Comparison of ENCODE assay signal across 1 cellular context in genomic region chr20:36086767-36087166, GRCh38.
TF ChIP-seq lines count a peak whose summit lies in the region.

No MANE protein-coding gene starts in this region.

TF ChIP-seq in K562, 482 proteins besides CTCF, POLR2A, EP300 and RAD21 (continued from another document and continues in another):
- TF ChIP-seq ZNF518B (CRISPR knock-in tag; IDR thresholded peaks at IDR 0.05) (no peak), CREM (IDR thresholded peaks at IDR 0.05; ENCODE audit: low read depth) (peak; percentile 47; the same call in 1 of the 2 replicates), BCOR (IDR thresholded peaks at IDR 0.05) (no peak), TCF15 (CRISPR knock-in tag; IDR thresholded peaks at IDR 0.05) (no peak), CREB3 (tag; conservative IDR thresholded peaks at IDR 0.05; ENCODE audit: low read depth) (no peak), TCF7 (IDR thresholded peaks at IDR 0.05; ENCODE audit: borderline replicate concordance) (no peak), ZEB2 (IDR thresholded peaks at IDR 0.05) (peak; percentile 58; the same call in 1 of the 2 replicates), MBD1 (CRISPR knock-in tag; IDR thresholded peaks at IDR 0.05) (no peak), CBX1 (IDR thresholded peaks at IDR 0.05; ENCODE audit: low read depth) (no peak), BMI1 (IDR thresholded peaks at IDR 0.05; ENCODE audit: low read length) (no peak), HOXB6 (CRISPR knock-in tag; IDR thresholded peaks at IDR 0.05; ENCODE audit: borderline replicate concordance) (no peak), CXXC5 (CRISPR knock-in tag; IDR thresholded peaks at IDR 0.05) (no peak), RFX5 (IDR thresholded peaks at IDR 0.05; ENCODE audit: low read depth, low read length) (no peak), PHTF2 (CRISPR knock-in tag; IDR thresholded peaks at IDR 0.05) (no peak), CREBBP (IDR thresholded peaks at IDR 0.05; ENCODE audit: low read depth, low read length) (no peak), DACH1 (IDR thresholded peaks at IDR 0.05; ENCODE audit: partially characterized antibody) (no peak), KLF16 (IDR thresholded peaks at IDR 0.05) (no peak; the same call in 1 of the 2 replicates), ZFP36 (IDR thresholded peaks at IDR 0.05; ENCODE audit: low read depth, low read length, partially characterized antibody) (peak; percentile 31), ZNF668 (CRISPR knock-in tag; IDR thresholded peaks at IDR 0.05) (no peak), COPS2 (conservative IDR thresholded peaks at IDR 0.05) (no peak), EZH2 (IDR thresholded peaks at IDR 0.05; ENCODE audit: borderline replicate concordance, low read depth, low read length) (no peak), ZNF165 (CRISPR knock-in tag; IDR thresholded peaks at IDR 0.05; ENCODE audit: borderline replicate concordance) (no peak), CTBP1 (IDR thresholded peaks at IDR 0.05; ENCODE audit: borderline replicate concordance) (peak; percentile 92), PRDM10 (IDR thresholded peaks at IDR 0.05; ENCODE audit: partially characterized antibody) (peak; percentile 59), ELF2 (CRISPR knock-in tag; IDR thresholded peaks at IDR 0.05) (no peak), ZNF324 (CRISPR knock-in tag; IDR thresholded peaks at IDR 0.05) (no peak), ETS1 (conservative IDR thresholded peaks at IDR 0.05; ENCODE audit: control insufficient read depth, low read depth, low read length) (no peak), ZBTB7A (IDR thresholded peaks at IDR 0.05; ENCODE audit: borderline replicate concordance, control insufficient read depth, low read depth, low read length) (no peak), CBX5 (IDR thresholded peaks at IDR 0.05; ENCODE audit: borderline replicate concordance, low read depth) (no peak), CCNT2 (IDR thresholded peaks at IDR 0.05; ENCODE audit: borderline replicate concordance, extremely low read depth, insufficient read length, low read depth, low read length) (peak; percentile 37), ZNF316 (IDR thresholded peaks at IDR 0.05) (0 out of 2 replicates have a peak, but pooled peaks have one; percentile 4), ETS2 (tag; IDR thresholded peaks at IDR 0.05; ENCODE audit: borderline replicate concordance, poor library complexity, severe bottlenecking) (no peak), NFXL1 (CRISPR knock-in tag; IDR thresholded peaks at IDR 0.05) (no peak), ZBTB43 (CRISPR knock-in tag; IDR thresholded peaks at IDR 0.05) (no peak), ZNF609 (CRISPR knock-in tag; IDR thresholded peaks at IDR 0.05; ENCODE audit: borderline replicate concordance) (no peak), ZNF311 (CRISPR knock-in tag; IDR thresholded peaks at IDR 0.05) (no peak), HNRNPUL1 (IDR thresholded peaks at IDR 0.05; ENCODE audit: low read length) (no peak), CSDE1 (IDR thresholded peaks at IDR 0.05) (no peak), BRF1 (IDR thresholded peaks at IDR 0.05; ENCODE audit: borderline replicate concordance, extremely low read depth, insufficient read length) (no peak), BDP1 (IDR thresholded peaks at IDR 0.05; ENCODE audit: insufficient read depth, insufficient read length) (no peak), ZNF766 (CRISPR knock-in tag; conservative IDR thresholded peaks at IDR 0.05) (0 out of 2 replicates have a peak, but pooled peaks have one; percentile 36), PBX2 (CRISPR knock-in tag; IDR thresholded peaks at IDR 0.05; ENCODE audit: low read depth) (no peak), PBX2 (tag; conservative IDR thresholded peaks at IDR 0.05; ENCODE audit: low read depth) (no peak), TCF3 (CRISPR knock-in tag; IDR thresholded peaks at IDR 0.05) (no peak), TAL1 (IDR thresholded peaks at IDR 0.05) (no peak), EGR1 (conservative IDR thresholded peaks at IDR 0.05) (peak; percentile 51; the same call in 1 of the 2 replicates)
